Comparison of ENCODE assay signal across 1 cellular context in genomic region chr6:69867075-69867911, GRCh38.
TF ChIP-seq lines count a peak whose summit lies in the region.

No MANE protein-coding gene starts in this region.

TF ChIP-seq in HepG2, 621 proteins besides CTCF, POLR2A, EP300 and RAD21 (continued from another document):
- no peak for TF ChIP-seq NBN (conservative IDR thresholded peaks at IDR 0.05)
- no peak for TF ChIP-seq ZNF740 (CRISPR knock-in tag; IDR thresholded peaks at IDR 0.05)
- TF ChIP-seq KDM5B (CRISPR knock-in tag; IDR thresholded peaks at IDR 0.05; ENCODE audit: borderline replicate concordance) = no peak; the same call in 1 of the 2 replicates
- TF ChIP-seq DBP (CRISPR knock-in tag; IDR thresholded peaks at IDR 0.05; ENCODE audit: not compliant biosample characterization) = no peak
- no peak for TF ChIP-seq CC2D1A (CRISPR knock-in tag; IDR thresholded peaks at IDR 0.05)
- TF ChIP-seq CEBPG (CRISPR knock-in tag; IDR thresholded peaks at IDR 0.05) = no peak
- no peak for TF ChIP-seq YEATS2 (CRISPR knock-in tag; IDR thresholded peaks at IDR 0.05; ENCODE audit: borderline replicate concordance)
- no peak for TF ChIP-seq ARHGAP35 (CRISPR knock-in tag; IDR thresholded peaks at IDR 0.05; ENCODE audit: borderline replicate concordance)
- no peak for TF ChIP-seq FOXP1 (IDR thresholded peaks at IDR 0.05)
- TF ChIP-seq FOXP1 (CRISPR knock-in tag; IDR thresholded peaks at IDR 0.05) = no peak
- peak; percentile 40; the same call in 1 of the 2 replicates for TF ChIP-seq ZNF574 (CRISPR knock-in tag; IDR thresholded peaks at IDR 0.05)
- no peak for TF ChIP-seq ZNF780A (CRISPR knock-in tag; IDR thresholded peaks at IDR 0.05)
- 0 out of 2 replicates have a peak, but pooled peaks have one; percentile 40 for TF ChIP-seq ZNF329 (CRISPR knock-in tag; IDR thresholded peaks at IDR 0.05; ENCODE audit: low read depth)
- TF ChIP-seq ZNF747 (CRISPR knock-in tag; IDR thresholded peaks at IDR 0.05; ENCODE audit: borderline replicate concordance) = no peak
- no peak for TF ChIP-seq ZSCAN30 (CRISPR knock-in tag; IDR thresholded peaks at IDR 0.05)
- TF ChIP-seq MTF2 (CRISPR knock-in tag; IDR thresholded peaks at IDR 0.05; ENCODE audit: borderline replicate concordance) = peak; percentile 39; the same call in 1 of the 2 replicates
- TF ChIP-seq ZNF34 (CRISPR knock-in tag; IDR thresholded peaks at IDR 0.05; ENCODE audit: borderline replicate concordance) = no peak
- TF ChIP-seq MTA1 (CRISPR knock-in tag; IDR thresholded peaks at IDR 0.05; ENCODE audit: borderline replicate concordance) = no peak
- TF ChIP-seq SMARCC2 (IDR thresholded peaks at IDR 0.05) = no peak
- TF ChIP-seq BRD4 (CRISPR knock-in tag; IDR thresholded peaks at IDR 0.05) = no peak
- TF ChIP-seq IKZF1 (IDR thresholded peaks at IDR 0.05) = no peak
- TF ChIP-seq ZNF703 (CRISPR knock-in tag; IDR thresholded peaks at IDR 0.05; ENCODE audit: borderline replicate concordance) = no peak
- TF ChIP-seq ZNF263 (CRISPR knock-in tag; IDR thresholded peaks at IDR 0.05) = peak; percentile 70; the same call in 1 of the 2 replicates
